12 cellular contexts compared by ENCODE assay signal in the genomic region with DNA sequence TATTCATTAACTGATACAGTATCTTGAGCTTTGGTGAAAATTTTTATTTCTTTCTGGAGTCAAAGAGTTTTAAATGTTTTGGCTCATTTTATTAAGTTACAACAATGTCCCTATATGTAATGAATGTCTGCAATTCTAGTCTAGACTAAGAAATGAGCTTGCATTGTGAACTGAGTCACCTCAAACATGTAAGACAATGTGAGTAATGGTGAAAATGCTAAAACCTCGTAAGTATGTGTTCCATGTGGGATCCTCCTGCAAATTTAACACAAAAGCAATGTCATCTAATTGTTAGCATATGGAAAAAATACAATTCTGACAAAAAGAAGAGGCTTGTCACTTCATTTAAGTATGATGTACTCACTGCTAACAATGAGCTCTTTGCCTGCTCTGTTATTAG.
"Had no signal": no experiment of that assay in that cellular context is flagged by ENCODE, and none has a peak within 500 bp of the region (broad histone marks: within the 10 kb centered on the region; RNA-seq: fewer than 3 reads in every experiment).

No MANE protein-coding gene starts in this region.

- H3K27ac ChIP-seq: right lobe of liver, upper lobe of right lung had no signal

- H3K4me3 Mint-ChIP-seq: natural killer cell; stimulated activated naive CD8-positive, alpha-beta T cell treated with anti-CD3 and anti-CD28 coated beads, Interleukin-15, Interleukin-2, amounts not matched to agents 100 ng/mL and 50 ng/mL, for 24 hours had no signal

- H3K4me1 ChIP-seq: right lobe of liver, upper lobe of right lung had no signal

- DNase-seq: activated CD4-positive, alpha-beta T cell treated with anti-CD3 and anti-CD28 coated beads, Interleukin-2, amount 50 U/mL, for 1 hour; activated naive CD4-positive, alpha-beta T cell treated with anti-CD3 and anti-CD28 coated beads, Interleukin-2, amount 50 U/mL, for 16 hours; activated T-cell treated with anti-CD3 and anti-CD28 coated beads for 4 hours; left colon; natural killer cell; nucleus accumbens; right lobe of liver; stimulated activated CD4-positive, alpha-beta T cell treated with anti-CD3 and anti-CD28 coated beads, Interleukin-12 subunit alpha, Interleukin-12 subunit beta, amount 100 ng/mL, for 4 hours; stimulated activated CD4-positive, alpha-beta T cell treated with anti-CD3 and anti-CD28 coated beads, Interleukin-4, amount 100 ng/mL, for 1 hour; upper lobe of right lung had no signal

- H3K4me1 Mint-ChIP-seq: natural killer cell had no signal

- ATAC-seq: left colon, natural killer cell, right lobe of liver, upper lobe of right lung had no signal

- H3K9me3 ChIP-seq: right lobe of liver, upper lobe of right lung had no signal

- H3K27me3 ChIP-seq: right lobe of liver, upper lobe of right lung had no signal

- H3K4me3 ChIP-seq: right lobe of liver, upper lobe of right lung had no signal

- H3K36me3 ChIP-seq: right lobe of liver, upper lobe of right lung had no signal

- H3K27me3 Mint-ChIP-seq: progenitor cell of endocrine pancreas; stimulated activated naive CD8-positive, alpha-beta T cell treated with anti-CD3 and anti-CD28 coated beads, Interleukin-15, Interleukin-2, amounts not matched to agents 100 ng/mL and 50 ng/mL, for 24 hours had no signal

- H3K27ac Mint-ChIP-seq: natural killer cell; progenitor cell of endocrine pancreas; stimulated activated naive CD8-positive, alpha-beta T cell treated with anti-CD3 and anti-CD28 coated beads, Interleukin-15, Interleukin-2, amounts not matched to agents 100 ng/mL and 50 ng/mL, for 24 hours had no signal

- H3K36me3 Mint-ChIP-seq: natural killer cell had no signal
